Comparison of ENCODE assay signal across 36 cellular contexts in genomic region chr14:100875126-100875525, GRCh38. TPM values are rescaled to one million over a fixed set of nuclear protein-coding genes. Genes with fewer than 3 reads are reported as not detected.
"Had no signal": no experiment of that assay in that cellular context is flagged by ENCODE, and none has a peak within 500 bp of the region (broad histone marks: within the 10 kb centered on the region; RNA-seq: fewer than 3 reads in every experiment).

No MANE protein-coding gene starts in this region.

- H3K4me3 Mint-ChIP-seq: activated CD4-positive, alpha-beta T cell treated with anti-CD3 and anti-CD28 coated beads, Interleukin-2, amount 10 ng/mL, durations not matched to agents 24 days and 14 days; activated CD8-positive, alpha-beta T cell treated with anti-CD3 and anti-CD28 coated beads, Interleukin-2, amount 10 ng/mL, durations not matched to agents 7 days and 5 days; activated naive CD4-positive, alpha-beta T cell treated with anti-CD3 and anti-CD28 coated beads, Interleukin-2, amount 50 U/mL, for 24 hours; activated naive CD8-positive, alpha-beta T cell treated with anti-CD3 and anti-CD28 coated beads, Interleukin-2, amount 10 ng/mL, durations not matched to agents 7 days and 5 days; activated T-cell treated with anti-CD3 and anti-CD28 coated beads, Interleukin-2, amount 50 U/mL, for 24 hours had no signal

- DNase-seq: activated CD4-positive, alpha-beta T cell treated with anti-CD3 and anti-CD28 coated beads for 1 hour; activated CD4-positive, alpha-beta T cell treated with anti-CD3 and anti-CD28 coated beads, Interleukin-2, amount 10 ng/mL, durations not matched to agents 24 days and 14 days; activated CD4-positive, alpha-beta T cell treated with anti-CD3 and anti-CD28 coated beads, Interleukin-2, amount 50 U/mL, for 4 hours; activated CD4-positive, CD25-positive, alpha-beta regulatory T cell; activated CD8-positive, alpha-beta T cell treated with anti-CD3 and anti-CD28 coated beads, Interleukin-2, amount 10 ng/mL, durations not matched to agents 7 days and 5 days; activated gamma-delta T cell; activated naive CD4-positive, alpha-beta T cell treated with Interleukin-2 at 50 U/mL for 16 hours; activated naive CD8-positive, alpha-beta T cell treated with anti-CD3 and anti-CD28 coated beads, Interleukin-2, amount 10 ng/mL, durations not matched to agents 7 days and 5 days; activated T-cell treated with anti-CD3 and anti-CD28 coated beads, Interleukin-2, amount 50 U/mL, for 24 hours; amygdala; body of pancreas; caudate nucleus; MM.1S; MV-4-11; NCI-H1092; NCI-H1436 treated with DMSO at 0.1 percent for 48 hours; NCI-H1694 treated with DMSO at 0.1 percent for 48 hours; NCI-H2029; NCI-H345; NCI-H524 treated with DMSO at 0.1 percent for 48 hours; RPMI8226; SHP77; SJCRH30; T1000; WERI-Rb-1 had no signal

- H3K9me3 Mint-ChIP-seq: activated naive CD4-positive, alpha-beta T cell treated with anti-CD3 and anti-CD28 coated beads, Interleukin-2, amount 50 U/mL, for 24 hours; activated naive CD8-positive, alpha-beta T cell treated with anti-CD3 and anti-CD28 coated beads, Interleukin-2, amount 10 ng/mL, durations not matched to agents 7 days and 5 days; activated T-cell treated with anti-CD3 and anti-CD28 coated beads, Interleukin-2, amount 50 U/mL, for 24 hours; activated T-helper 2 cell treated with anti-CD3 and anti-CD28 coated beads, Interferon-gamma antibody, Interleukin-2, Interleukin-4, amounts not matched to agents 10 μg/mL and 5 μg/mL and 100 μg/mL, durations not matched to agents 14 hours and 24 hours and 36 hours had no signal

- ATAC-seq: activated CD8-positive, alpha-beta T cell treated with anti-CD3 and anti-CD28 coated beads, Interleukin-2, amount 10 ng/mL, durations not matched to agents 7 days and 5 days; body of pancreas had no signal

- H3K36me3 Mint-ChIP-seq: activated naive CD4-positive, alpha-beta T cell treated with anti-CD3 and anti-CD28 coated beads, Interleukin-2, amount 50 U/mL, for 24 hours; activated naive CD8-positive, alpha-beta T cell treated with anti-CD3 and anti-CD28 coated beads, Interleukin-2, amount 10 ng/mL, durations not matched to agents 7 days and 5 days had no signal

- H3K4me1 Mint-ChIP-seq: activated naive CD4-positive, alpha-beta T cell treated with anti-CD3 and anti-CD28 coated beads, Interleukin-2, amount 50 U/mL, for 24 hours; activated naive CD8-positive, alpha-beta T cell treated with anti-CD3 and anti-CD28 coated beads, Interleukin-2, amount 10 ng/mL, durations not matched to agents 7 days and 5 days had no signal

- H3K27me3 Mint-ChIP-seq: activated CD4-positive, alpha-beta T cell treated with anti-CD3 and anti-CD28 coated beads, Interleukin-2, amount 10 ng/mL, durations not matched to agents 24 days and 14 days; activated naive CD4-positive, alpha-beta T cell treated with anti-CD3 and anti-CD28 coated beads, Interleukin-2, amount 50 U/mL, for 24 hours; activated naive CD8-positive, alpha-beta T cell treated with anti-CD3 and anti-CD28 coated beads, Interleukin-2, amount 10 ng/mL, durations not matched to agents 7 days and 5 days had no signal

- FAIRE-seq: astrocyte had no signal

- H3K4me3 ChIP-seq: body of pancreas, breast epithelium, Peyer's patch, SJCRH30, SK-N-MC had no signal

- H3K4me2 ChIP-seq: KMS-11 had no signal

- H3K27me3 ChIP-seq: body of pancreas, Peyer's patch, SJCRH30 had no signal

- H3K9me3 ChIP-seq: body of pancreas, breast epithelium, Peyer's patch, SJCRH30 had no signal

- H3K9ac ChIP-seq: KMS-11 had no signal

- H3K4me1 ChIP-seq: body of pancreas, breast epithelium, Peyer's patch, SJCRH30 had no signal

- H3K27ac Mint-ChIP-seq: activated CD4-positive, alpha-beta T cell treated with anti-CD3 and anti-CD28 coated beads, Interleukin-2, amount 10 ng/mL, durations not matched to agents 24 days and 14 days; activated CD8-positive, alpha-beta T cell treated with anti-CD3 and anti-CD28 coated beads, Interleukin-2, amount 10 ng/mL, durations not matched to agents 7 days and 5 days; activated naive CD4-positive, alpha-beta T cell treated with anti-CD3 and anti-CD28 coated beads, Interleukin-2, amount 50 U/mL, for 24 hours; activated naive CD8-positive, alpha-beta T cell treated with anti-CD3 and anti-CD28 coated beads, Interleukin-2, amount 10 ng/mL, durations not matched to agents 7 days and 5 days; activated T-cell treated with anti-CD3 and anti-CD28 coated beads, Interleukin-2, amount 50 U/mL, for 24 hours; activated T-helper 2 cell treated with anti-CD3 and anti-CD28 coated beads, Interferon-gamma antibody, Interleukin-2, Interleukin-4, amounts not matched to agents 10 μg/mL and 5 μg/mL and 100 μg/mL, durations not matched to agents 14 hours and 24 hours and 36 hours had no signal

- H3K36me3 ChIP-seq: breast epithelium, Peyer's patch, WERI-Rb-1 had no signal

- H3K27ac ChIP-seq: body of pancreas, breast epithelium, KMS-11, Peyer's patch, SJCRH30, SK-N-MC, WERI-Rb-1 had no signal

RNA-seq across cellular contexts. Expression of gene RTL1, which starts 28.4 kb away (rescaled TPM):
- total RNA-seq: activated CD4-positive, alpha-beta T cell treated with anti-CD3 and anti-CD28 coated beads, Interleukin-2, amount 10 ng/mL, durations not matched to agents 24 days and 14 days; activated CD8-positive, alpha-beta T cell treated with anti-CD3 and anti-CD28 coated beads, Interleukin-2, amount 10 ng/mL, durations not matched to agents 7 days and 5 days; activated naive CD8-positive, alpha-beta T cell treated with anti-CD3 and anti-CD28 coated beads, Interleukin-2, amount 10 ng/mL, durations not matched to agents 7 days and 5 days; activated T-helper 2 cell treated with anti-CD3 and anti-CD28 coated beads, Interferon-gamma antibody, Interleukin-2, Interleukin-4, amounts not matched to agents 10 μg/mL and 5 μg/mL and 100 μg/mL, durations not matched to agents 14 hours and 24 hours and 36 hours; breast epithelium; LHCN-M2; NCI-H460; Peyer's patch; T-helper 1 cell treated with Interleukin-12 subunit alpha and Interleukin-12 subunit beta and Interleukin-4 antibody, amounts not matched to agents 30 ng/mL and 1 ng/mL, for 36 hours; T-helper 2 cell treated with Interferon-gamma antibody and Interleukin-4, amounts not matched to agents 100 ng/mL and 5 ng/mL, for 36 hours had no signal

RNA-seq across cellular contexts. Expression of gene MEG3, which starts 49.2 kb away (rescaled TPM):
- total RNA-seq: activated CD4-positive, alpha-beta T cell treated with anti-CD3 and anti-CD28 coated beads, Interleukin-2, amount 10 ng/mL, durations not matched to agents 24 days and 14 days; activated CD8-positive, alpha-beta T cell treated with anti-CD3 and anti-CD28 coated beads, Interleukin-2, amount 10 ng/mL, durations not matched to agents 7 days and 5 days; activated naive CD8-positive, alpha-beta T cell treated with anti-CD3 and anti-CD28 coated beads, Interleukin-2, amount 10 ng/mL, durations not matched to agents 7 days and 5 days; activated T-helper 2 cell treated with anti-CD3 and anti-CD28 coated beads, Interferon-gamma antibody, Interleukin-2, Interleukin-4, amounts not matched to agents 10 μg/mL and 5 μg/mL and 100 μg/mL, durations not matched to agents 14 hours and 24 hours and 36 hours; astrocyte; T-helper 1 cell treated with Interleukin-12 subunit alpha and Interleukin-12 subunit beta and Interleukin-4 antibody, amounts not matched to agents 30 ng/mL and 1 ng/mL, for 36 hours; T-helper 2 cell treated with Interferon-gamma antibody and Interleukin-4, amounts not matched to agents 100 ng/mL and 5 ng/mL, for 36 hours had no signal
